Comparison of ENCODE assay signal across 1 cellular context in the genomic region with DNA sequence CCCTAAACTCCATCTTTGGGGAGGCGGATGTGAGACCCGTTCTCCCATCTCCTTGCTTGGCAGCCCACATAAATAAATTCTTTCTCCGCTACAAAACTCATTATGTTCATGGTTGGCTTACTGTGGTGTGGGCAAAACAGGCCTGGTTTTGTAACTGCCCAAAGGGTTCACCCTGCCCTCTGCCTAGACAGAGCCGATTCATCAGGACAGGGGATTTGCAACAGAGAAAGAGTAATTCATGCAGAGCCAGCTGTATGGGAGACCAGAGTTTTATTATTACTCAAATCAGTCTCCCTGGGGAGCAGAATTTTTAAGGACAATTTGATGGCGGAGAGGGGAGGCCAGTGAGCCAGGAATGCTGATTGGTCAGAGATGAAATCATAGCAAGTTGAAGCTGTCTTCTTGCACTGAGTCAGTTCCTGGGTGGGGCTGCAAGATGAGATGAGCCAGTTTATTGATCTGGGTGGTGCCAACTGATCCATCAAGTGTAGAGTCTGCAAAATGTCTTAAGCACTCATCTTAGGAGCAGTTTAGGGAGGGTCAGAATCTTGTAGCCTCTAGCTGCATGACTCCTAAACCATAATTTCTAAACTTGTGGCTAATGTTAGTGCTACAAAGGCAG.
A peak's percentile ranks its signal among the peaks of the same experiment; 100 is the strongest.
TF ChIP-seq lines count a peak whose summit lies in the region.

No MANE protein-coding gene starts in this region.

TF ChIP-seq in HEK293, 187 proteins besides CTCF, POLR2A, EP300 and RAD21:
- TF ChIP-seq ZNF354C (tag by site-specific recombination; IDR thresholded peaks at IDR 0.05; ENCODE audit: borderline replicate concordance, low read depth) (no peak), ZNF76 (tag by site-specific recombination; IDR thresholded peaks at IDR 0.05; ENCODE audit: borderline replicate concordance, low read depth) (no peak), ZNF600 (tag by site-specific recombination; IDR thresholded peaks at IDR 0.05) (no peak), ZNF830 (tag by site-specific recombination; IDR thresholded peaks at IDR 0.05; ENCODE audit: low read depth) (no peak), KLF16 (tag by site-specific recombination; IDR thresholded peaks at IDR 0.05) (no peak), YY2 (tag by site-specific recombination; IDR thresholded peaks at IDR 0.05) (no peak), ZNF266 (tag by site-specific recombination; IDR thresholded peaks at IDR 0.05; ENCODE audit: low read depth) (no peak), ZNF510 (tag by site-specific recombination; IDR thresholded peaks at IDR 0.05; ENCODE audit: insufficient replicate concordance) (no peak), ZNF549 (tag by site-specific recombination; IDR thresholded peaks at IDR 0.05) (no peak), ZNF776 (tag by site-specific recombination; IDR thresholded peaks at IDR 0.05; ENCODE audit: borderline replicate concordance) (no peak), SP7 (tag by site-specific recombination; IDR thresholded peaks at IDR 0.05) (no peak), KLF1 (tag by site-specific recombination; IDR thresholded peaks at IDR 0.05) (peak; percentile 24; the same call in 1 of the 2 replicates), SETDB1 (IDR thresholded peaks at IDR 0.05; ENCODE audit: insufficient read length, low read length) (peak; percentile 69)
- TF ChIP-seq, protein P1, sequence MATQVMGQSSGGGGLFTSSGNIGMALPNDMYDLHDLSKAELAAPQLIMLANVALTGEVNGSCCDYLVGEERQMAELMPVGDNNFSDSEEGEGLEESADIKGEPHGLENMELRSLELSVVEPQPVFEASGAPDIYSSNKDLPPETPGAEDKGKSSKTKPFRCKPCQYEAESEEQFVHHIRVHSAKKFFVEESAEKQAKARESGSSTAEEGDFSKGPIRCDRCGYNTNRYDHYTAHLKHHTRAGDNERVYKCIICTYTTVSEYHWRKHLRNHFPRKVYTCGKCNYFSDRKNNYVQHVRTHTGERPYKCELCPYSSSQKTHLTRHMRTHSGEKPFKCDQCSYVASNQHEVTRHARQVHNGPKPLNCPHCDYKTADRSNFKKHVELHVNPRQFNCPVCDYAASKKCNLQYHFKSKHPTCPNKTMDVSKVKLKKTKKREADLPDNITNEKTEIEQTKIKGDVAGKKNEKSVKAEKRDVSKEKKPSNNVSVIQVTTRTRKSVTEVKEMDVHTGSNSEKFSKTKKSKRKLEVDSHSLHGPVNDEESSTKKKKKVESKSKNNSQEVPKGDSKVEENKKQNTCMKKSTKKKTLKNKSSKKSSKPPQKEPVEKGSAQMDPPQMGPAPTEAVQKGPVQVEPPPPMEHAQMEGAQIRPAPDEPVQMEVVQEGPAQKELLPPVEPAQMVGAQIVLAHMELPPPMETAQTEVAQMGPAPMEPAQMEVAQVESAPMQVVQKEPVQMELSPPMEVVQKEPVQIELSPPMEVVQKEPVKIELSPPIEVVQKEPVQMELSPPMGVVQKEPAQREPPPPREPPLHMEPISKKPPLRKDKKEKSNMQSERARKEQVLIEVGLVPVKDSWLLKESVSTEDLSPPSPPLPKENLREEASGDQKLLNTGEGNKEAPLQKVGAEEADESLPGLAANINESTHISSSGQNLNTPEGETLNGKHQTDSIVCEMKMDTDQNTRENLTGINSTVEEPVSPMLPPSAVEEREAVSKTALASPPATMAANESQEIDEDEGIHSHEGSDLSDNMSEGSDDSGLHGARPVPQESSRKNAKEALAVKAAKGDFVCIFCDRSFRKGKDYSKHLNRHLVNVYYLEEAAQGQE (tag by site-specific recombination; IDR thresholded peaks at IDR 0.05): no peak
- TF ChIP-seq, protein P2, sequence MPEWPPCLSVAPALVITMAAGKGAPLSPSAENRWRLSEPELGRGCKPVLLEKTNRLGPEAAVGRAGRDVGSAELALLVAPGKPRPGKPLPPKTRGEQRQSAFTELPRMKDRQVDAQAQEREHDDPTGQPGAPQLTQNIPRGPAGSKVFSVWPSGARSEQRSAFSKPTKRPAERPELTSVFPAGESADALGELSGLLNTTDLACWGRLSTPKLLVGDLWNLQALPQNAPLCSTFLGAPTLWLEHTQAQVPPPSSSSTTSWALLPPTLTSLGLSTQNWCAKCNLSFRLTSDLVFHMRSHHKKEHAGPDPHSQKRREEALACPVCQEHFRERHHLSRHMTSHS (tag by site-specific recombination; IDR thresholded peaks at IDR 0.05): no peak
- TF ChIP-seq, protein P3, sequence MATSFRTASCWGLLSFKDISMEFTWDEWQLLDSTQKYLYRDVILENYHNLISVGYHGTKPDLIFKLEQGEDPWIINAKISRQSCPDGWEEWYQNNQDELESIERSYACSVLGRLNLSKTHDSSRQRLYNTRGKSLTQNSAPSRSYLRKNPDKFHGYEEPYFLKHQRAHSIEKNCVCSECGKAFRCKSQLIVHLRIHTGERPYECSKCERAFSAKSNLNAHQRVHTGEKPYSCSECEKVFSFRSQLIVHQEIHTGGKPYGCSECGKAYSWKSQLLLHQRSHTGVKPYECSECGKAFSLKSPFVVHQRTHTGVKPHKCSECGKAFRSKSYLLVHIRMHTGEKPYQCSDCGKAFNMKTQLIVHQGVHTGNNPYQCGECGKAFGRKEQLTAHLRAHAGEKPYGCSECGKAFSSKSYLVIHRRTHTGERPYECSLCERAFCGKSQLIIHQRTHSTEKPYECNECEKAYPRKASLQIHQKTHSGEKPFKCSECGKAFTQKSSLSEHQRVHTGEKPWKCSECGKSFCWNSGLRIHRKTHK (tag by site-specific recombination; IDR thresholded peaks at IDR 0.05): no peak
- TF ChIP-seq, protein P4, sequence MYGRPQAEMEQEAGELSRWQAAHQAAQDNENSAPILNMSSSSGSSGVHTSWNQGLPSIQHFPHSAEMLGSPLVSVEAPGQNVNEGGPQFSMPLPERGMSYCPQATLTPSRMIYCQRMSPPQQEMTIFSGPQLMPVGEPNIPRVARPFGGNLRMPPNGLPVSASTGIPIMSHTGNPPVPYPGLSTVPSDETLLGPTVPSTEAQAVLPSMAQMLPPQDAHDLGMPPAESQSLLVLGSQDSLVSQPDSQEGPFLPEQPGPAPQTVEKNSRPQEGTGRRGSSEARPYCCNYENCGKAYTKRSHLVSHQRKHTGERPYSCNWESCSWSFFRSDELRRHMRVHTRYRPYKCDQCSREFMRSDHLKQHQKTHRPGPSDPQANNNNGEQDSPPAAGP (tag by site-specific recombination; IDR thresholded peaks at IDR 0.05): 0 out of 2 replicates have a peak, but pooled peaks have one; percentile 23
- TF ChIP-seq, protein P5, sequence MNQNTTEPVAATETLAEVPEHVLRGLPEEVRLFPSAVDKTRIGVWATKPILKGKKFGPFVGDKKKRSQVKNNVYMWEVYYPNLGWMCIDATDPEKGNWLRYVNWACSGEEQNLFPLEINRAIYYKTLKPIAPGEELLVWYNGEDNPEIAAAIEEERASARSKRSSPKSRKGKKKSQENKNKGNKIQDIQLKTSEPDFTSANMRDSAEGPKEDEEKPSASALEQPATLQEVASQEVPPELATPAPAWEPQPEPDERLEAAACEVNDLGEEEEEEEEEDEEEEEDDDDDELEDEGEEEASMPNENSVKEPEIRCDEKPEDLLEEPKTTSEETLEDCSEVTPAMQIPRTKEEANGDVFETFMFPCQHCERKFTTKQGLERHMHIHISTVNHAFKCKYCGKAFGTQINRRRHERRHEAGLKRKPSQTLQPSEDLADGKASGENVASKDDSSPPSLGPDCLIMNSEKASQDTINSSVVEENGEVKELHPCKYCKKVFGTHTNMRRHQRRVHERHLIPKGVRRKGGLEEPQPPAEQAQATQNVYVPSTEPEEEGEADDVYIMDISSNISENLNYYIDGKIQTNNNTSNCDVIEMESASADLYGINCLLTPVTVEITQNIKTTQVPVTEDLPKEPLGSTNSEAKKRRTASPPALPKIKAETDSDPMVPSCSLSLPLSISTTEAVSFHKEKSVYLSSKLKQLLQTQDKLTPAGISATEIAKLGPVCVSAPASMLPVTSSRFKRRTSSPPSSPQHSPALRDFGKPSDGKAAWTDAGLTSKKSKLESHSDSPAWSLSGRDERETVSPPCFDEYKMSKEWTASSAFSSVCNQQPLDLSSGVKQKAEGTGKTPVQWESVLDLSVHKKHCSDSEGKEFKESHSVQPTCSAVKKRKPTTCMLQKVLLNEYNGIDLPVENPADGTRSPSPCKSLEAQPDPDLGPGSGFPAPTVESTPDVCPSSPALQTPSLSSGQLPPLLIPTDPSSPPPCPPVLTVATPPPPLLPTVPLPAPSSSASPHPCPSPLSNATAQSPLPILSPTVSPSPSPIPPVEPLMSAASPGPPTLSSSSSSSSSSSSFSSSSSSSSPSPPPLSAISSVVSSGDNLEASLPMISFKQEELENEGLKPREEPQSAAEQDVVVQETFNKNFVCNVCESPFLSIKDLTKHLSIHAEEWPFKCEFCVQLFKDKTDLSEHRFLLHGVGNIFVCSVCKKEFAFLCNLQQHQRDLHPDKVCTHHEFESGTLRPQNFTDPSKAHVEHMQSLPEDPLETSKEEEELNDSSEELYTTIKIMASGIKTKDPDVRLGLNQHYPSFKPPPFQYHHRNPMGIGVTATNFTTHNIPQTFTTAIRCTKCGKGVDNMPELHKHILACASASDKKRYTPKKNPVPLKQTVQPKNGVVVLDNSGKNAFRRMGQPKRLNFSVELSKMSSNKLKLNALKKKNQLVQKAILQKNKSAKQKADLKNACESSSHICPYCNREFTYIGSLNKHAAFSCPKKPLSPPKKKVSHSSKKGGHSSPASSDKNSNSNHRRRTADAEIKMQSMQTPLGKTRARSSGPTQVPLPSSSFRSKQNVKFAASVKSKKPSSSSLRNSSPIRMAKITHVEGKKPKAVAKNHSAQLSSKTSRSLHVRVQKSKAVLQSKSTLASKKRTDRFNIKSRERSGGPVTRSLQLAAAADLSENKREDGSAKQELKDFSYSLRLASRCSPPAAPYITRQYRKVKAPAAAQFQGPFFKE (tag by site-specific recombination; IDR thresholded peaks at IDR 0.05; ENCODE audit: borderline replicate concordance): no peak
